11 cellular contexts compared by ENCODE assay signal in genomic region chr9:4680750-4681149, GRCh38. TPM values are rescaled to one million over a fixed set of nuclear protein-coding genes. Genes with fewer than 3 reads are reported as not detected.
DNase-seq lines count a peak whose midpoint lies in the region; ATAC-seq, FAIRE-seq and TF ChIP-seq lines count a peak whose summit lies in the region.
"Had no signal": no experiment of that assay in that cellular context is flagged by ENCODE, and none has a peak within 500 bp of the region (broad histone marks: within the 10 kb centered on the region; RNA-seq: fewer than 3 reads in every experiment).

No MANE protein-coding gene starts in this region.

- peak overlapping the region; percentile 100 for H3K4me2 ChIP-seq in astrocyte (ENCODE audit: low read length)

- DNase-seq in NCI-H146 treated with DMSO at 0.1 percent for 48 hours (lab: John Stamatoyannopoulos, UW; ENCODE audit: unreplicated experiment) = peak; percentile 8
- no peak for DNase-seq in NCI-H146 (lab: John Stamatoyannopoulos, UW)
- peak; percentile 43 for DNase-seq in astrocyte (ENCODE audit: low read depth)
- DNase-seq in kidney epithelial cell (ENCODE audit: low read depth) = no peak
- DNase-seq in tibial artery = no peak
- no peak for DNase-seq in NCI-H1105 (lab: John Stamatoyannopoulos, UW)
- DNase-seq in activated naive CD8-positive, alpha-beta T cell treated with anti-CD3 and anti-CD28 coated beads, Interleukin-2, amount 50 U/mL, for 24 hours = no peak
- no peak for DNase-seq in stimulated activated effector memory CD8-positive, alpha-beta T cell treated with anti-CD3 and anti-CD28 coated beads, Interleukin-12 subunit alpha, Interleukin-12 subunit beta, amount 100 ng/mL, for 72 hours (ENCODE audit: low spot score in 2 of 2)

- H3K36me3 ChIP-seq in astrocyte (ENCODE audit: insufficient read depth, low read length) (peaks cover 3% of the 10 kb centered on the region), kidney epithelial cell (ENCODE audit: control insufficient read depth, insufficient read depth, low read length) (no peaks in the 10 kb centered on the region), tibial artery (peaks cover 0 to 10% (median 9%) of the 10 kb centered on the region in 3 donors)

- H3K4me3 ChIP-seq in astrocyte (ENCODE audit: insufficient read depth, low read depth, low read length) (peak overlapping the region; percentile 89), kidney epithelial cell (ENCODE audit: low read depth, low read length) (peak overlapping the region; percentile 54), tibial artery (peak overlapping the region; percentile 81 to 82)

- no peaks in the 10 kb centered on the region for H3K36me3 Mint-ChIP-seq in astrocyte (ENCODE audit: low read depth, unreplicated experiment)
- H3K36me3 Mint-ChIP-seq in activated naive CD8-positive, alpha-beta T cell treated with anti-CD3 and anti-CD28 coated beads, Interleukin-2, amount 50 U/mL, for 24 hours (ENCODE audit: low read depth) = peaks cover 10% of the 10 kb centered on the region
- H3K36me3 Mint-ChIP-seq in stimulated activated effector memory CD8-positive, alpha-beta T cell treated with anti-CD3 and anti-CD28 coated beads, Interleukin-12 subunit alpha, Interleukin-12 subunit beta, amount 100 ng/mL, for 72 hours = peaks cover 14% of the 10 kb centered on the region

- no peak overlapping the region for H3K27ac Mint-ChIP-seq in astrocyte (ENCODE audit: unreplicated experiment)
- no peak overlapping the region for H3K27ac Mint-ChIP-seq in activated naive CD8-positive, alpha-beta T cell treated with anti-CD3 and anti-CD28 coated beads, Interleukin-2, amount 50 U/mL, for 24 hours
- H3K27ac Mint-ChIP-seq in stimulated activated effector memory CD8-positive, alpha-beta T cell treated with anti-CD3 and anti-CD28 coated beads, Interleukin-12 subunit alpha, Interleukin-12 subunit beta, amount 100 ng/mL, for 72 hours = no peak overlapping the region
- H3K27ac Mint-ChIP-seq: activated naive CD4-positive, alpha-beta T cell treated with anti-CD3 and anti-CD28 coated beads, Interleukin-2, amount 50 U/mL, for 24 hours had no signal

- peaks cover 14% of the 10 kb centered on the region for H4K20me1 ChIP-seq in astrocyte (ENCODE audit: insufficient read depth, low read length)

- peak overlapping the region; percentile 97 for H3K9ac ChIP-seq in astrocyte (ENCODE audit: low read length)

- FAIRE-seq in astrocyte (lab: Jason Lieb, UNC) = no peak

- H3K9me3 Mint-ChIP-seq in astrocyte (ENCODE audit: unreplicated experiment) = no peaks in the 10 kb centered on the region
- no peaks in the 10 kb centered on the region for H3K9me3 Mint-ChIP-seq in activated naive CD8-positive, alpha-beta T cell treated with anti-CD3 and anti-CD28 coated beads, Interleukin-2, amount 50 U/mL, for 24 hours
- no peaks in the 10 kb centered on the region for H3K9me3 Mint-ChIP-seq in stimulated activated effector memory CD8-positive, alpha-beta T cell treated with anti-CD3 and anti-CD28 coated beads, Interleukin-12 subunit alpha, Interleukin-12 subunit beta, amount 100 ng/mL, for 72 hours
- H3K9me3 Mint-ChIP-seq: activated naive CD4-positive, alpha-beta T cell treated with anti-CD3 and anti-CD28 coated beads, Interleukin-2, amount 50 U/mL, for 24 hours had no signal

- no peak for ATAC-seq in activated naive CD8-positive, alpha-beta T cell treated with anti-CD3 and anti-CD28 coated beads, Interleukin-2, amount 50 U/mL, for 24 hours
- ATAC-seq in stimulated activated effector memory CD8-positive, alpha-beta T cell treated with anti-CD3 and anti-CD28 coated beads, Interleukin-12 subunit alpha, Interleukin-12 subunit beta, amount 100 ng/mL, for 72 hours = no peak

- intact Hi-C loops in tibial artery (cut with DNase I; ENCODE audit: low total_unique reads) = no loop called here

- no peak for TF ChIP-seq CTCF in astrocyte (IDR thresholded peaks at IDR 0.05; ENCODE audit: insufficient read depth, low read depth, low read length)
- TF ChIP-seq CTCF in kidney epithelial cell (IDR thresholded peaks at IDR 0.05; ENCODE audit: insufficient read depth, low read length, poor library complexity, severe bottlenecking) = no peak
- TF ChIP-seq CTCF in tibial artery (IDR thresholded peaks at IDR 0.05) = no peak

- H3K27ac ChIP-seq in astrocyte (ENCODE audit: low read depth, low read length) = peak overlapping the region; percentile 94
- H3K27ac ChIP-seq in tibial artery = peak overlapping the region; percentile 97 to 99

- no peaks in the 10 kb centered on the region for H3K4me1 Mint-ChIP-seq in astrocyte (ENCODE audit: low read depth, unreplicated experiment)
- H3K4me1 Mint-ChIP-seq in activated naive CD8-positive, alpha-beta T cell treated with anti-CD3 and anti-CD28 coated beads, Interleukin-2, amount 50 U/mL, for 24 hours = peaks cover 17% of the 10 kb centered on the region
- H3K4me1 Mint-ChIP-seq in stimulated activated effector memory CD8-positive, alpha-beta T cell treated with anti-CD3 and anti-CD28 coated beads, Interleukin-12 subunit alpha, Interleukin-12 subunit beta, amount 100 ng/mL, for 72 hours = peaks cover 19% of the 10 kb centered on the region

- H3K4me1 ChIP-seq in astrocyte (ENCODE audit: insufficient read depth, low read length) = peaks cover 17% of the 10 kb centered on the region
- H3K4me1 ChIP-seq in tibial artery = peaks cover 0 to 54% (median 14%) of the 10 kb centered on the region in 4 donors

- H2AFZ ChIP-seq in astrocyte (ENCODE audit: low read depth, low read length) = no peak overlapping the region

- no peak overlapping the region for H3K4me3 Mint-ChIP-seq in astrocyte (ENCODE audit: unreplicated experiment)
- H3K4me3 Mint-ChIP-seq in activated naive CD8-positive, alpha-beta T cell treated with anti-CD3 and anti-CD28 coated beads, Interleukin-2, amount 50 U/mL, for 24 hours = no peak overlapping the region
- no peak overlapping the region for H3K4me3 Mint-ChIP-seq in stimulated activated effector memory CD8-positive, alpha-beta T cell treated with anti-CD3 and anti-CD28 coated beads, Interleukin-12 subunit alpha, Interleukin-12 subunit beta, amount 100 ng/mL, for 72 hours
- H3K4me3 Mint-ChIP-seq: activated naive CD4-positive, alpha-beta T cell treated with anti-CD3 and anti-CD28 coated beads, Interleukin-2, amount 50 U/mL, for 24 hours had no signal

- H3K27me3 ChIP-seq in astrocyte (ENCODE audit: insufficient read depth, low read length) (no peaks in the 10 kb centered on the region), kidney epithelial cell (ENCODE audit: control insufficient read depth, insufficient read depth, low read length) (no peaks in the 10 kb centered on the region), tibial artery (no peaks in the 10 kb centered on the region)

- H3K79me2 ChIP-seq in astrocyte (ENCODE audit: insufficient read depth, low read length) = peaks cover 40% of the 10 kb centered on the region

- H3K9me3 ChIP-seq in astrocyte (ENCODE audit: insufficient read depth, low read depth, low read length) (no peaks in the 10 kb centered on the region), tibial artery (no peaks in the 10 kb centered on the region)

- no peaks in the 10 kb centered on the region for H3K27me3 Mint-ChIP-seq in astrocyte (ENCODE audit: low read depth, unreplicated experiment)
- H3K27me3 Mint-ChIP-seq in activated naive CD8-positive, alpha-beta T cell treated with anti-CD3 and anti-CD28 coated beads, Interleukin-2, amount 50 U/mL, for 24 hours = no peaks in the 10 kb centered on the region
- H3K27me3 Mint-ChIP-seq: activated naive CD4-positive, alpha-beta T cell treated with anti-CD3 and anti-CD28 coated beads, Interleukin-2, amount 50 U/mL, for 24 hours had no signal

RNA-seq across cellular contexts. Expression of gene CDC37L1, which starts 1.4 kb away (rescaled TPM):
- total RNA-seq in astrocyte = 16.1 and 16.6 TPM in 2 replicates
- total RNA-seq in kidney epithelial cell = 14.8 and 15.9 TPM in 2 replicates

RNA-seq across cellular contexts. Expression of gene SPATA6L, which starts 14.5 kb away (rescaled TPM):
- 2.8 and 3.6 TPM in 2 replicates for total RNA-seq in astrocyte
- 1.3 and 2.5 TPM in 2 replicates for total RNA-seq in kidney epithelial cell
- total RNA-seq: A172, NCI-H460 had no signal

RNA-seq across cellular contexts. Expression of gene PLPP6, which starts 18.7 kb away (rescaled TPM):
- total RNA-seq in astrocyte = 7.3 and 7.5 TPM in 2 replicates
- 8.6 and 10.0 TPM in 2 replicates for total RNA-seq in kidney epithelial cell

Comparison
In these comparisons a context has a peak if more than half of its experiments do, and no peak if none do; other contexts are left out.
1. DNase-seq: peak in NCI-H146 treated with DMSO at 0.1 percent for 48 hours (single experiment) and astrocyte (single experiment); none in NCI-H146 (single experiment), kidney epithelial cell (single experiment), tibial artery (0 of 2), NCI-H1105 (single experiment), activated naive CD8-positive, alpha-beta T cell treated with anti-CD3 and anti-CD28 coated beads, Interleukin-2, amount 50 U/mL, for 24 hours (single experiment) and stimulated activated effector memory CD8-positive, alpha-beta T cell treated with anti-CD3 and anti-CD28 coated beads, Interleukin-12 subunit alpha, Interleukin-12 subunit beta, amount 100 ng/mL, for 72 hours (0 of 2).
2. Peak in every context shown above with its lines, with median percentiles within 50 percentile points of each other: H3K4me3 ChIP-seq.